ENCODE assay signal across 1 cellular context in the genomic region with DNA sequence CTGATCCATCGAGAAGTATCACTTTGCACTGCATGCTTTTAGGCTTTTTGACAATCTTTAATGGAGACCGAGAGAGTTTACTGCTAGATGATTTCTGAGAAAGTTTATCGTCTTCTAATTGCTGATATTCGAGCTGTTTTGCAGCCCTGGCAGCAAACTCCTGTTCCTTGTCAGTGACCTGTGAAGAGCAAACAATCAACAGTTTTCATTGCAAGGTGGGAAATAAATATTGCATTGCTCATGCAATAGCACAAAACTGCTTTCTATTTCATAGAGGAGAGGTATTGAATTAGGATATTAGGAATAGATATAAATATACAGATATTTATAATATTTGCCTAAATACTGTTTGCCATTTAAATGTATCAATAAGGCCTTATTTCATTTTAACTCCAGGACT.
TF ChIP-seq lines count a peak whose summit lies in the region.

No MANE protein-coding gene starts in this region.

TF ChIP-seq in IMR-90, 13 proteins besides CTCF, POLR2A, EP300 and RAD21:
- no peak for TF ChIP-seq MAZ (IDR thresholded peaks at IDR 0.05; ENCODE audit: borderline replicate concordance, low read depth, low read length)
- no peak for TF ChIP-seq SMC3 (IDR thresholded peaks at IDR 0.05; ENCODE audit: low read depth, low read length)
- no peak for TF ChIP-seq NFE2L2 (IDR thresholded peaks at IDR 0.05; ENCODE audit: low read depth, low read length)
- no peak for TF ChIP-seq FOS (IDR thresholded peaks at IDR 0.05; ENCODE audit: low read depth, low read length)
